32 cellular contexts compared by ENCODE assay signal in genomic region chr22:22890085-22890484, GRCh38. TPM values are rescaled to one million over a fixed set of nuclear protein-coding genes. Genes with fewer than 3 reads are reported as not detected.
"Had no signal": no experiment of that assay in that cellular context is flagged by ENCODE, and none has a peak within 500 bp of the region (broad histone marks: within the 10 kb centered on the region; RNA-seq: fewer than 3 reads in every experiment).

No MANE protein-coding gene starts in this region.

- H3K79me2 ChIP-seq: parathyroid adenoma had no signal

- H3K36me3 ChIP-seq: esophagus muscularis mucosa, heart left ventricle, neural progenitor cell, sigmoid colon, suprapubic skin, tibial artery, upper lobe of right lung had no signal

- H3K4me1 Mint-ChIP-seq: central memory CD8-positive, alpha-beta T cell; immature natural killer cell; neural progenitor cell had no signal

- H3K9ac ChIP-seq: neural progenitor cell, parathyroid adenoma had no signal

- H3K4me1 ChIP-seq: esophagus muscularis mucosa, foreskin keratinocyte, heart left ventricle, neural progenitor cell, parathyroid adenoma, psoas muscle, sigmoid colon, suprapubic skin, tibial artery, upper lobe of right lung had no signal

- H3K4me3 Mint-ChIP-seq: activated CD4-positive, alpha-beta memory T cell treated with anti-CD3 and anti-CD28 coated beads, Interleukin-2, amount 10 ng/mL, durations not matched to agents 7 days and 5 days; activated CD4-positive, alpha-beta T cell treated with anti-CD3 and anti-CD28 coated beads, Interleukin-2, amount 10 ng/mL, durations not matched to agents 7 days and 5 days; activated naive CD4-positive, alpha-beta T cell treated with anti-CD3 and anti-CD28 coated beads, Interleukin-2, amount 10 ng/mL, durations not matched to agents 7 days and 5 days; activated T-cell treated with anti-CD3 and anti-CD28 coated beads, Interleukin-2, amount 50 U/mL, for 24 hours; central memory CD8-positive, alpha-beta T cell; dendritic cell treated with granulocyte-macrophage colony-stimulating factor and Interleukin-4, amounts not matched to agents 40 ng/mL and 50 ng/mL, for 4 days; immature natural killer cell; natural killer cell; neural progenitor cell; stimulated activated effector memory CD8-positive, alpha-beta T cell treated with anti-CD3 and anti-CD28 coated beads, Interleukin-12 subunit alpha, Interleukin-12 subunit beta, amount 100 ng/mL, for 72 hours had no signal

- H3K9me3 Mint-ChIP-seq: activated CD4-positive, alpha-beta memory T cell treated with anti-CD3 and anti-CD28 coated beads, Interleukin-2, amount 10 ng/mL, durations not matched to agents 7 days and 5 days; activated CD4-positive, alpha-beta T cell treated with anti-CD3 and anti-CD28 coated beads, Interleukin-2, amount 10 ng/mL, durations not matched to agents 7 days and 5 days; activated naive CD4-positive, alpha-beta T cell treated with anti-CD3 and anti-CD28 coated beads, Interleukin-2, amount 10 ng/mL, durations not matched to agents 7 days and 5 days; activated T-cell treated with anti-CD3 and anti-CD28 coated beads, Interleukin-2, amount 50 U/mL, for 24 hours; central memory CD8-positive, alpha-beta T cell; dendritic cell treated with granulocyte-macrophage colony-stimulating factor and Interleukin-4, amounts not matched to agents 40 ng/mL and 50 ng/mL, for 4 days; immature natural killer cell; natural killer cell; neural progenitor cell; stimulated activated effector memory CD8-positive, alpha-beta T cell treated with anti-CD3 and anti-CD28 coated beads, Interleukin-12 subunit alpha, Interleukin-12 subunit beta, amount 100 ng/mL, for 72 hours had no signal

- H3K36me3 Mint-ChIP-seq: activated naive CD4-positive, alpha-beta T cell treated with anti-CD3 and anti-CD28 coated beads, Interleukin-2, amount 10 ng/mL, durations not matched to agents 7 days and 5 days; immature natural killer cell; natural killer cell; neural progenitor cell; stimulated activated effector memory CD8-positive, alpha-beta T cell treated with anti-CD3 and anti-CD28 coated beads, Interleukin-12 subunit alpha, Interleukin-12 subunit beta, amount 100 ng/mL, for 72 hours had no signal

- ATAC-seq: foreskin keratinocyte; heart left ventricle; left colon; natural killer cell; psoas muscle; stimulated activated effector memory CD8-positive, alpha-beta T cell treated with anti-CD3 and anti-CD28 coated beads, Interleukin-12 subunit alpha, Interleukin-12 subunit beta, amount 100 ng/mL, for 72 hours; upper lobe of right lung had no signal

- H3K27ac ChIP-seq: esophagus muscularis mucosa, foreskin keratinocyte, heart left ventricle, neural progenitor cell, parathyroid adenoma, psoas muscle, sigmoid colon, suprapubic skin, tibial artery, upper lobe of right lung had no signal

- H2AFZ ChIP-seq: neural progenitor cell, parathyroid adenoma had no signal

- H3K27ac Mint-ChIP-seq: activated CD4-positive, alpha-beta memory T cell treated with anti-CD3 and anti-CD28 coated beads, Interleukin-2, amount 10 ng/mL, durations not matched to agents 7 days and 5 days; activated CD4-positive, alpha-beta T cell treated with anti-CD3 and anti-CD28 coated beads, Interleukin-2, amount 10 ng/mL, durations not matched to agents 7 days and 5 days; activated naive CD4-positive, alpha-beta T cell treated with anti-CD3 and anti-CD28 coated beads, Interleukin-2, amount 10 ng/mL, durations not matched to agents 7 days and 5 days; activated T-cell treated with anti-CD3 and anti-CD28 coated beads, Interleukin-2, amount 50 U/mL, for 24 hours; dendritic cell treated with granulocyte-macrophage colony-stimulating factor and Interleukin-4, amounts not matched to agents 40 ng/mL and 50 ng/mL, for 4 days; immature natural killer cell; natural killer cell; neural progenitor cell; stimulated activated effector memory CD8-positive, alpha-beta T cell treated with anti-CD3 and anti-CD28 coated beads, Interleukin-12 subunit alpha, Interleukin-12 subunit beta, amount 100 ng/mL, for 72 hours had no signal

- H3K4me3 ChIP-seq: esophagus muscularis mucosa, heart left ventricle, neural progenitor cell, psoas muscle, sigmoid colon, suprapubic skin, tibial artery, upper lobe of right lung had no signal

- DNase-seq: activated CD4-positive, alpha-beta memory T cell treated with anti-CD3 and anti-CD28 coated beads, Interleukin-2, amount 10 ng/mL, durations not matched to agents 7 days and 5 days; activated CD4-positive, alpha-beta T cell treated with anti-CD3 and anti-CD28 coated beads for 1 hour; activated CD4-positive, alpha-beta T cell treated with anti-CD3 and anti-CD28 coated beads, Interleukin-2, amount 10 ng/mL, durations not matched to agents 7 days and 5 days; activated gamma-delta T cell; activated naive CD4-positive, alpha-beta T cell treated with anti-CD3 and anti-CD28 coated beads, Interleukin-2, amount 10 ng/mL, durations not matched to agents 7 days and 5 days; activated T-cell treated with anti-CD3 and anti-CD28 coated beads, Interleukin-2, amount 50 U/mL, for 24 hours; amygdala; effector CD4-positive, alpha-beta T cell; foreskin keratinocyte; heart left ventricle; hypothalamus; immature natural killer cell; kidney; left colon; mammary epithelial cell; natural killer cell; occipital lobe; psoas muscle; sigmoid colon; small intestine; stimulated activated CD4-positive, alpha-beta T cell treated with anti-CD3 and anti-CD28 coated beads, Interleukin-4, amount 100 ng/mL, for 24 hours; T1000; tibial artery; upper lobe of right lung had no signal

- H3K4me2 ChIP-seq: neural progenitor cell had no signal

RNA-seq across cellular contexts. Expression of gene IGLL5, which starts 2.5 kb away (rescaled TPM):
- total RNA-seq: activated CD4-positive, alpha-beta memory T cell treated with anti-CD3 and anti-CD28 coated beads, Interleukin-2, amount 10 ng/mL, durations not matched to agents 7 days and 5 days; activated CD4-positive, alpha-beta T cell treated with anti-CD3 and anti-CD28 coated beads, Interleukin-2, amount 10 ng/mL, durations not matched to agents 7 days and 5 days; bronchial epithelial cell; foreskin keratinocyte; mammary epithelial cell; occipital lobe; suprapubic skin had no signal
